In genomic region chr2:101821828-101822458, GRCh38 we compare ENCODE assay signal across 20 cellular contexts.
"Had no signal": no experiment of that assay in that cellular context is flagged by ENCODE, and none has a peak within 500 bp of the region (broad histone marks: within the 10 kb centered on the region; RNA-seq: fewer than 3 reads in every experiment).

No MANE protein-coding gene starts in this region.

- H3K27ac ChIP-seq: adrenal gland, esophagus squamous epithelium, right atrium auricular region, skin epidermis had no signal

- DNase-seq: activated CD4-positive, alpha-beta T cell treated with anti-CD3 and anti-CD28 coated beads, Interleukin-2, amount 50 U/mL, for 4 hours; activated CD4-positive, CD25-positive, alpha-beta regulatory T cell treated with anti-CD3 and anti-CD28 coated beads, Interleukin-2, amount 50 U/mL, for 72 hours; activated naive CD4-positive, alpha-beta T cell treated with anti-CD3 and anti-CD28 coated beads for 36 hours; activated T-cell treated with anti-CD3 and anti-CD28 coated beads for 4 hours; adrenal gland; esophagus squamous epithelium; glutamatergic neuron; hypothalamus; left ventricle myocardium superior; mesendoderm; nucleus accumbens; stimulated activated CD4-positive, alpha-beta T cell treated with anti-CD3 and anti-CD28 coated beads, Interleukin-4, amount 100 ng/mL, for 4 hours; stimulated activated CD8-positive, alpha-beta memory T cell treated with anti-CD3 and anti-CD28 coated beads, Interleukin-4, amount 100 ng/mL, for 48 hours; stimulated activated naive CD4-positive, alpha-beta T cell treated with Interleukin-2 at 50 U/mL for 16 hours; trophoblast cell had no signal

- H3K27ac Mint-ChIP-seq: nephron had no signal

- H3K9me3 Mint-ChIP-seq: activated naive CD4-positive, alpha-beta T cell treated with anti-CD3 and anti-CD28 coated beads for 36 hours; activated T-helper 17 cell treated with anti-CD3 and anti-CD28 coated beads, Interleukin-2, amount 50 U/mL, for 72 hours; nephron had no signal

- H3K27me3 Mint-ChIP-seq: activated T-helper 17 cell treated with anti-CD3 and anti-CD28 coated beads, Interleukin-2, amount 50 U/mL, for 72 hours; progenitor cell of endocrine pancreas had no signal

- H3K4me3 Mint-ChIP-seq: activated naive CD4-positive, alpha-beta T cell treated with anti-CD3 and anti-CD28 coated beads for 36 hours; nephron had no signal

- ATAC-seq: left ventricle myocardium superior had no signal
